ENCODE assay signal across 14 cellular contexts in genomic region chr12:93449277-93449676, GRCh38. TPM values are rescaled to one million over a fixed set of nuclear protein-coding genes. Genes with fewer than 3 reads are reported as not detected.
DNase-seq lines count a peak whose midpoint lies in the region; ATAC-seq and TF ChIP-seq lines count a peak whose summit lies in the region.
"Had no signal": no experiment of that assay in that cellular context is flagged by ENCODE, and none has a peak within 500 bp of the region (broad histone marks: within the 10 kb centered on the region; RNA-seq: fewer than 3 reads in every experiment).

No MANE protein-coding gene starts in this region.

- H2AFZ ChIP-seq in DND-41 (ENCODE audit: low read depth, low read length) (no peak overlapping the region), Karpas-422 (ENCODE audit: low read length) (no peak overlapping the region)

- H3K4me1 ChIP-seq in DND-41 (ENCODE audit: insufficient read depth, low read length) (peaks cover 16% of the 10 kb centered on the region), Karpas-422 (ENCODE audit: low read length) (peaks cover 8% of the 10 kb centered on the region), breast epithelium (no peaks in the 10 kb centered on the region)
- H3K4me1 ChIP-seq: uterus had no signal

- H3K4me1 Mint-ChIP-seq in progenitor cell of endocrine pancreas (ENCODE audit: low read depth), result peaks cover 5% of the 10 kb centered on the region
- H3K4me1 Mint-ChIP-seq: brain, mesothelial cell of epicardium had no signal

- DNase-seq in DND-41 (peak; percentile 46), Karpas-422 (peak; percentile 51), NK-92 (lab: John Stamatoyannopoulos, UW; ENCODE audit: unreplicated experiment) (no peak), progenitor cell of endocrine pancreas (ENCODE audit: low spot score, unreplicated experiment) (no peak), breast epithelium (ENCODE audit: low spot score in 2 of 2) (no peak)
- DNase-seq: activated CD8-positive, alpha-beta memory T cell treated with anti-CD3 and anti-CD28 coated beads, Interleukin-2, amount 50 U/mL, for 48 hours; NCI-H69; uterus had no signal

- H4K20me1 ChIP-seq in DND-41 (ENCODE audit: insufficient read depth, low read length) (no peaks in the 10 kb centered on the region), Karpas-422 (ENCODE audit: insufficient read depth, low read depth, low read length) (no peaks in the 10 kb centered on the region)

- H3K9me3 ChIP-seq in DND-41 (ENCODE audit: insufficient read depth, low read length, severe bottlenecking) (no peaks in the 10 kb centered on the region), Karpas-422 (ENCODE audit: low read length) (no peaks in the 10 kb centered on the region), breast epithelium (no peaks in the 10 kb centered on the region)
- H3K9me3 ChIP-seq: uterus had no signal

- ATAC-seq in DND-41 (ENCODE audit: insufficient read depth, low read depth), result peak; percentile 95
- ATAC-seq in GM19035 (IDR thresholded peaks at IDR 0.05; ENCODE audit: unreplicated experiment), result peak; percentile 76
- ATAC-seq in HG02852 (IDR thresholded peaks at IDR 0.05; ENCODE audit: unreplicated experiment), result peak; percentile 66
- ATAC-seq in GM18498 (IDR thresholded peaks at IDR 0.05; ENCODE audit: unreplicated experiment), result no peak

- H3K4me2 ChIP-seq in DND-41 (ENCODE audit: insufficient read depth, low read length), result no peak overlapping the region
- H3K4me2 ChIP-seq in Karpas-422 (ENCODE audit: low read depth, low read length, poor library complexity, severe bottlenecking), result no peak overlapping the region

- H3K9me3 Mint-ChIP-seq in progenitor cell of endocrine pancreas (ENCODE audit: low read depth), result no peaks in the 10 kb centered on the region
- H3K9me3 Mint-ChIP-seq: brain, mesothelial cell of epicardium had no signal

- no peak for TF ChIP-seq POLR2A in breast epithelium (IDR thresholded peaks at IDR 0.05)

- H3K27ac ChIP-seq in DND-41 (ENCODE audit: low read length) (peak overlapping the region; percentile 35; the same call in 1 of the 2 replicates), Karpas-422 (ENCODE audit: low read length) (no peak overlapping the region), breast epithelium (no peak overlapping the region)
- H3K27ac ChIP-seq: uterus had no signal

- H3K79me2 ChIP-seq in DND-41 (ENCODE audit: insufficient read depth, low read length) (no peaks in the 10 kb centered on the region), Karpas-422 (ENCODE audit: low read length) (no peaks in the 10 kb centered on the region)

- no peak overlapping the region for H3K4me3 ChIP-seq in DND-41 (ENCODE audit: low read depth in 1 of 2, low read length in 2 of 2)
- H3K4me3 ChIP-seq in Karpas-422 (ENCODE audit: low read length), result no peak overlapping the region
- H3K4me3 ChIP-seq in breast epithelium, result no peak overlapping the region
- H3K4me3 ChIP-seq: uterus had no signal

- H3K36me3 Mint-ChIP-seq in progenitor cell of endocrine pancreas (ENCODE audit: insufficient read depth), result no peaks in the 10 kb centered on the region
- H3K36me3 Mint-ChIP-seq: brain, CD14-positive monocyte, mesothelial cell of epicardium had no signal

- TF ChIP-seq CTCF in DND-41 (IDR thresholded peaks at IDR 0.05; ENCODE audit: borderline replicate concordance, extremely low read depth, low read length, poor library complexity, severe bottlenecking) (no peak), progenitor cell of endocrine pancreas (IDR thresholded peaks at IDR 0.05; ENCODE audit: unreplicated experiment) (no peak), breast epithelium (IDR thresholded peaks at IDR 0.05) (no peak)

- no peak overlapping the region for H3K27ac Mint-ChIP-seq in progenitor cell of endocrine pancreas
- H3K27ac Mint-ChIP-seq: brain, CD14-positive monocyte, mesothelial cell of epicardium had no signal

- H3K4me3 Mint-ChIP-seq in progenitor cell of endocrine pancreas (ENCODE audit: low read depth), result no peak overlapping the region
- H3K4me3 Mint-ChIP-seq: brain, CD14-positive monocyte, mesothelial cell of epicardium had no signal

- no peaks in the 10 kb centered on the region for H3K27me3 Mint-ChIP-seq in progenitor cell of endocrine pancreas

- no peak overlapping the region for H3K9ac ChIP-seq in DND-41 (ENCODE audit: low read depth, low read length)
- H3K9ac ChIP-seq in Karpas-422 (ENCODE audit: low read length), result no peak overlapping the region

- no peaks in the 10 kb centered on the region for H3K9me2 ChIP-seq in Karpas-422 (replicated peaks; ENCODE audit: insufficient read depth, low read length)

- intact Hi-C loops in breast epithelium (cut with DNase I; ENCODE audit: low total_unique reads), result no loop called here

- H3K36me3 ChIP-seq in DND-41 (ENCODE audit: insufficient read depth, low read length) (no peaks in the 10 kb centered on the region), Karpas-422 (ENCODE audit: insufficient read depth, low read length) (no peaks in the 10 kb centered on the region), breast epithelium (no peaks in the 10 kb centered on the region)
- H3K36me3 ChIP-seq: uterus had no signal

- H3K27me3 ChIP-seq in DND-41 (ENCODE audit: insufficient read depth, low read length, poor library complexity), result no peaks in the 10 kb centered on the region
- no peaks in the 10 kb centered on the region for H3K27me3 ChIP-seq in Karpas-422 (ENCODE audit: low read length)
- no peaks in the 10 kb centered on the region for H3K27me3 ChIP-seq in breast epithelium
- H3K27me3 ChIP-seq: uterus had no signal

RNA-seq across cellular contexts. Expression of gene UBE2N, which starts 7.5 kb away (rescaled TPM):
- 100 and 124 TPM in 2 replicates for total RNA-seq in Karpas-422 (2014; rRNA removed; shearing (Covaris generic); ENCODE audit: low replicate concordance)
- total RNA-seq in progenitor cell of endocrine pancreas (129 TPM in 2 replicates), breast epithelium (10 to 100 TPM; 23.0 to 47.7 (median 43.3) TPM)

RNA-seq across cellular contexts. Expression of gene MRPL42, which starts 18.0 kb away (rescaled TPM):
- 39.2 and 131 TPM in 2 replicates for total RNA-seq in Karpas-422 (2014; rRNA removed; shearing (Covaris generic); ENCODE audit: low replicate concordance)
- 93.9 and 95.5 TPM in 2 replicates for total RNA-seq in progenitor cell of endocrine pancreas
- 10 to 100 TPM; 24.6 to 62.3 (median 41.0) TPM for total RNA-seq in breast epithelium

Comparison
In these comparisons a context has a peak if more than half of its experiments do, and no peak if none do; other contexts are left out.
1. DNase-seq: peak in DND-41 (single experiment) and Karpas-422 (single experiment); none in NK-92 (single experiment), progenitor cell of endocrine pancreas (single experiment) and breast epithelium (0 of 2).